In the genomic region with DNA sequence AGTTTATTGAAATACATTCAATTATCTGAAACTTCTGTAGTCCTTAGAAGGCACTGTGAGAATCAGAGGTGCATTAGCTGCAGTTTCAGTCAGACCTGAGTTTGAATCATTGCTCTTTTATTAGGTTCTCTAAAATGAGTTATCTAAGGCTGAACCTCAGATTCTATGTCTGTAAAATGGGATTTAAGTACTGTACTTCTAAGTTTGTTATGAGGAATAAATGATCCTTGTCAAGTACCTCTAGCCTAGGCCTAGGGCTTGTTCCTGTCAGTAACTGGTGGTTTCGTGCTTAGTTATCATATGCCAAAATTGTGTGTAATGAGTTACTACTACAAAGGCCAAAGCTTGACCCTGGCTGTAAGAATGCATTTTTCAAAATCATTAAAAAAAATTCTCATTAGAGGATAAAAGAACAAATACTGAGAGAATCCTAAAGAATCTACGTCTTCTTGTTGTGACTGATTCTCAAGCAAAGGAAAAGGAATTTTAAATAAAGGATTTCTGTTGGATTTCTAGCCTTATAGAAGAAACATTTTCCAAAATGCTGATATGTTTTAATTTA, we compare ENCODE assay signal across 20 cellular contexts.
A peak's percentile ranks its signal among the peaks of the same experiment; 100 is the strongest.
DNase-seq lines count a peak whose midpoint lies in the region; ATAC-seq and TF ChIP-seq lines count a peak whose summit lies in the region.
"Had no signal": no experiment of that assay in that cellular context is flagged by ENCODE, and none has a peak within 500 bp of the region (broad histone marks: within the 10 kb centered on the region; RNA-seq: fewer than 3 reads in every experiment).

No MANE protein-coding gene starts in this region.

- no peak overlapping the region for H3K18ac ChIP-seq in mesenchymal stem cell (ENCODE audit: low read depth in 1 of 2, low read length in 2 of 2)

- H3K9me3 ChIP-seq in mesenchymal stem cell (ENCODE audit: control insufficient read depth, low read length), result no peaks in the 10 kb centered on the region
- H3K9me3 ChIP-seq: sigmoid colon, suprapubic skin had no signal

- DNase-seq in HEK293T (ENCODE audit: extremely low spot score) (no peak), caudate nucleus (lab: John Stamatoyannopoulos, UW) (no peak), mesenchymal stem cell (no peak)
- no peak for DNase-seq in activated effector memory CD4-positive, alpha-beta T cell treated with anti-CD3 and anti-CD28 coated beads, Interleukin-2, amount 50 U/mL, for 16 hours
- DNase-seq: activated CD4-positive, alpha-beta T cell treated with anti-CD3 and anti-CD28 coated beads for 4 hours; DMS79 treated with DMSO at 0.1 percent for 48 hours; effector CD8-positive, alpha-beta T cell; left colon; mesendoderm; naive thymus-derived CD4-positive, alpha-beta T cell; NCI-H1105; NCI-H2029 treated with DMSO at 0.1 percent for 48 hours; sigmoid colon; T-helper 17 cell had no signal

- H4K91ac ChIP-seq in mesenchymal stem cell (ENCODE audit: low read length), result no peak overlapping the region

- no peak overlapping the region for H2AFZ ChIP-seq in mesenchymal stem cell (ENCODE audit: low read depth, low read length)

- POLR2A ChIA-PET in HEK293T (lab: Yijun Ruan, JAX), result no interaction called here

- WGBS in mesenchymal stem cell, result 100% methylated on average over 1 of the region's 2 CpGs

- ATAC-seq in HG03045 (IDR thresholded peaks at IDR 0.05; ENCODE audit: unreplicated experiment) (no peak), HG03460 (IDR thresholded peaks at IDR 0.05; ENCODE audit: unreplicated experiment) (no peak), HG03159 (IDR thresholded peaks at IDR 0.05; ENCODE audit: unreplicated experiment) (no peak)
- ATAC-seq: esophagus mucosa; left colon; naive thymus-derived CD4-positive, alpha-beta T cell; T-helper 17 cell had no signal

- H3K23ac ChIP-seq in mesenchymal stem cell (ENCODE audit: low read length in 2 of 2), result no peak overlapping the region

- H3K4ac ChIP-seq in mesenchymal stem cell (ENCODE audit: low read depth in 1 of 2, low read length in 2 of 2), result no peak overlapping the region

- H3K36me3 ChIP-seq in mesenchymal stem cell (ENCODE audit: control insufficient read depth in 1 of 2, insufficient read depth in 2 of 2, low read depth in 1 of 2, low read length in 2 of 2), result no peaks in the 10 kb centered on the region
- H3K36me3 ChIP-seq: sigmoid colon, suprapubic skin had no signal

- peak overlapping the region; percentile 68 for H3K9ac ChIP-seq in mesenchymal stem cell (ENCODE audit: low read length)

- H3K14ac ChIP-seq in mesenchymal stem cell (ENCODE audit: low read length in 2 of 2), result no peak overlapping the region

- H4K8ac ChIP-seq in mesenchymal stem cell (ENCODE audit: low read length), result no peak overlapping the region

- H3K79me1 ChIP-seq in mesenchymal stem cell (replicated peaks; ENCODE audit: low read length, poor library complexity, severe bottlenecking), result no peaks in the 10 kb centered on the region

- H3K27ac ChIP-seq in caudate nucleus (ENCODE audit: low read depth, low read length) (peak overlapping the region; percentile 92), mesenchymal stem cell (ENCODE audit: low read length, poor library complexity, severe bottlenecking) (no peak overlapping the region), temporal lobe (ENCODE audit: low read depth, low read length) (peak overlapping the region; percentile 97)
- H3K27ac ChIP-seq: suprapubic skin had no signal

- no peak overlapping the region for H2BK120ac ChIP-seq in mesenchymal stem cell (ENCODE audit: low read depth, low read length)

- no peaks in the 10 kb centered on the region for H3K4me1 ChIP-seq in mesenchymal stem cell (ENCODE audit: control insufficient read depth, insufficient read depth, low read depth, low read length)
- H3K4me1 ChIP-seq: suprapubic skin had no signal

- H2AK5ac ChIP-seq in mesenchymal stem cell (ENCODE audit: low read length, severe bottlenecking), result no peak overlapping the region

- no peaks in the 10 kb centered on the region for H3K27me3 ChIP-seq in mesenchymal stem cell (ENCODE audit: control insufficient read depth in 1 of 2, insufficient read depth in 1 of 2, low read length in 2 of 2)
- H3K27me3 ChIP-seq: sigmoid colon, suprapubic skin had no signal

- H3K4me2 ChIP-seq in mesenchymal stem cell (ENCODE audit: low read length, poor library complexity, severe bottlenecking), result no peak overlapping the region

- peak overlapping the region in 1 of 2 experiments; percentile 54 for H3K4me3 ChIP-seq in mesenchymal stem cell (ENCODE audit: insufficient read depth in 1 of 2, low read depth in 1 of 2, low read length in 2 of 2)
- H3K4me3 ChIP-seq: sigmoid colon, suprapubic skin had no signal

- no peak overlapping the region for H2BK12ac ChIP-seq in mesenchymal stem cell (ENCODE audit: low read length in 2 of 2)

- CTCF ChIA-PET in HEK293T (lab: Yijun Ruan, JAX), result no interaction called here

- H2BK5ac ChIP-seq in mesenchymal stem cell (ENCODE audit: low read depth, low read length, poor library complexity, severe bottlenecking), result no peak overlapping the region

- no peak overlapping the region for H2BK15ac ChIP-seq in mesenchymal stem cell (ENCODE audit: low read depth, poor library complexity, severe bottlenecking)

TF ChIP-seq in HEK293T, 16 proteins besides CTCF, POLR2A, EP300 and RAD21:
- TF ChIP-seq L3MBTL2 (conservative IDR thresholded peaks at IDR 0.05), result no peak
- TF ChIP-seq FOXM1 (IDR thresholded peaks at IDR 0.05; ENCODE audit: borderline replicate concordance), result no peak
- no peak for TF ChIP-seq BHLHE40 (IDR thresholded peaks at IDR 0.05; ENCODE audit: borderline replicate concordance)
- TF ChIP-seq, protein P1, sequence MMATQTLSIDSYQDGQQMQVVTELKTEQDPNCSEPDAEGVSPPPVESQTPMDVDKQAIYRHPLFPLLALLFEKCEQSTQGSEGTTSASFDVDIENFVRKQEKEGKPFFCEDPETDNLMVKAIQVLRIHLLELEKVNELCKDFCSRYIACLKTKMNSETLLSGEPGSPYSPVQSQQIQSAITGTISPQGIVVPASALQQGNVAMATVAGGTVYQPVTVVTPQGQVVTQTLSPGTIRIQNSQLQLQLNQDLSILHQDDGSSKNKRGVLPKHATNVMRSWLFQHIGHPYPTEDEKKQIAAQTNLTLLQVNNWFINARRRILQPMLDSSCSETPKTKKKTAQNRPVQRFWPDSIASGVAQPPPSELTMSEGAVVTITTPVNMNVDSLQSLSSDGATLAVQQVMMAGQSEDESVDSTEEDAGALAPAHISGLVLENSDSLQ (IDR thresholded peaks at IDR 0.05), result peak; percentile 66
- TF ChIP-seq ZNF384 (IDR thresholded peaks at IDR 0.05), result no peak
- no peak for TF ChIP-seq LEF1 (IDR thresholded peaks at IDR 0.05; ENCODE audit: borderline replicate concordance)
- no peak for TF ChIP-seq CTBP1 (IDR thresholded peaks at IDR 0.05; ENCODE audit: borderline replicate concordance)
